ENCODE assay signal across 2 cellular contexts in genomic region chr14:91866511-91867295, GRCh38.
TF ChIP-seq lines count a peak whose summit lies in the region.

No MANE protein-coding gene starts in this region.

TF ChIP-seq in SK-N-SH treated with all-trans-retinoic acid at 6 μM for 48 hours, 23 proteins besides CTCF, POLR2A, EP300 and RAD21:
- TF ChIP-seq TSHZ2 (CRISPR knock-in tag; IDR thresholded peaks at IDR 0.05): no peak
- TF ChIP-seq PPARA (CRISPR knock-in tag; IDR thresholded peaks at IDR 0.05; ENCODE audit: borderline replicate concordance): no peak
- no peak for TF ChIP-seq ZNF565 (CRISPR knock-in tag; conservative IDR thresholded peaks at IDR 0.05; ENCODE audit: low read depth)
- no peak for TF ChIP-seq ISL1 (CRISPR knock-in tag; IDR thresholded peaks at IDR 0.05)
- no peak for TF ChIP-seq ZC3H10 (CRISPR knock-in tag; IDR thresholded peaks at IDR 0.05)
- no peak for TF ChIP-seq ESRRG (CRISPR knock-in tag; IDR thresholded peaks at IDR 0.05)
- TF ChIP-seq ZFP30 (CRISPR knock-in tag; IDR thresholded peaks at IDR 0.05): no peak
- no peak for TF ChIP-seq BACH2 (CRISPR knock-in tag; IDR thresholded peaks at IDR 0.05; ENCODE audit: borderline replicate concordance)
- TF ChIP-seq ARNTL (CRISPR knock-in tag; IDR thresholded peaks at IDR 0.05; ENCODE audit: borderline replicate concordance, low read depth): no peak
- TF ChIP-seq RARB (CRISPR knock-in tag; IDR thresholded peaks at IDR 0.05): no peak
- TF ChIP-seq OSR1 (CRISPR knock-in tag; IDR thresholded peaks at IDR 0.05): no peak
- TF ChIP-seq ZFP3 (CRISPR knock-in tag; IDR thresholded peaks at IDR 0.05): no peak
- TF ChIP-seq PATZ1 (CRISPR knock-in tag; IDR thresholded peaks at IDR 0.05; ENCODE audit: borderline replicate concordance): no peak
- TF ChIP-seq CSDC2 (CRISPR knock-in tag; IDR thresholded peaks at IDR 0.05): no peak
- TF ChIP-seq CSRNP3 (CRISPR knock-in tag; IDR thresholded peaks at IDR 0.05): no peak
- TF ChIP-seq POU6F1 (CRISPR knock-in tag; IDR thresholded peaks at IDR 0.05; ENCODE audit: borderline replicate concordance, low read depth): no peak
- no peak for TF ChIP-seq ZNF70 (CRISPR knock-in tag; IDR thresholded peaks at IDR 0.05)
TF ChIP-seq in SK-N-SH treated with all-trans-retinoic acid at 6 μM for 48 hours: peak in this region for 0.

TF ChIP-seq in SK-N-SH, 30 proteins besides CTCF, POLR2A, EP300 and RAD21:
- no peak for TF ChIP-seq POLR2AphosphoS5 (IDR thresholded peaks at IDR 0.05; ENCODE audit: low read depth, low read length)
- TF ChIP-seq SMC3 (IDR thresholded peaks at IDR 0.05; ENCODE audit: low read depth, low read length): no peak
- no peak for TF ChIP-seq RFX5 (IDR thresholded peaks at IDR 0.05; ENCODE audit: low read length)
- TF ChIP-seq SIN3A (IDR thresholded peaks at IDR 0.05; ENCODE audit: borderline replicate concordance, low read depth, low read length): no peak
